Comparison of ENCODE assay signal across 8 cellular contexts in genomic region chr6:112043032-112044007, GRCh38. TPM values are rescaled to one million over a fixed set of nuclear protein-coding genes. Genes with fewer than 3 reads are reported as not detected.
DNase-seq lines count a peak whose midpoint lies in the region; ATAC-seq and TF ChIP-seq lines count a peak whose summit lies in the region.

No MANE protein-coding gene starts in this region.

- POLR2A ChIA-PET in IMR-90 (lab: Charles Lee; ENCODE audit: unreplicated experiment), result interaction anchor here (0.6 kb wide), 1 partner anchor 9 kb away, joined by 5 read pairs; no protein-coding TSS in a partner anchor

- peak; percentile 96 for TF ChIP-seq RAD21 in IMR-90 (IDR thresholded peaks at IDR 0.05; ENCODE audit: low read length)

- H3K56ac ChIP-seq in IMR-90 (ENCODE audit: extremely low read depth, insufficient read depth, low read length), result peak overlapping the region; percentile 91

- TF ChIP-seq POLR2A in IMR-90 (IDR thresholded peaks at IDR 0.05; ENCODE audit: low read depth, low read length), result peak; percentile 68; the same call in 1 of the 2 replicates

- in situ Hi-C loops in IMR-90 (cut with MboI; ENCODE audit: low sequenced_read_pairs), result loop anchor here (25.0 kb wide), 2 partner anchors 681 to 1006 kb away; no protein-coding TSS in a partner anchor

- peak overlapping the region; percentile 67 for H3K4ac ChIP-seq in IMR-90 (ENCODE audit: low read depth, low read length)

- peak overlapping the region; percentile 82 for H2BK5ac ChIP-seq in IMR-90 (ENCODE audit: low read depth, low read length, poor library complexity, severe bottlenecking)

- H3K18ac ChIP-seq in IMR-90 (ENCODE audit: low read depth, low read length), result peak overlapping the region; percentile 14; the same call in 1 of the 2 replicates

- no peaks in the 10 kb centered on the region for H3K27me3 ChIP-seq in IMR-90 (ENCODE audit: control insufficient read depth, insufficient read depth, low read length)
- H3K27me3 ChIP-seq in OCI-LY3 (ENCODE audit: low read depth, low read length), result no peaks in the 10 kb centered on the region

- dilution Hi-C loops in IMR-90 (cut with HindIII; ENCODE audit: low sequenced_read_pairs, unreplicated experiment), result no loop called here

- intact Hi-C loops in IMR-90 (cut with micrococcal nuclease), result loop anchor here (1.0 to 5.0 kb wide), 8 partner anchors 46 to 1031 kb away; partner anchors contain the start of genes FYN and REV3L
- intact Hi-C loops in mucosa of descending colon (cut with DNase I, micrococcal nuclease), result loop anchor here (2.0 to 5.0 kb wide), 2 partner anchors 331 to 337 kb away; no protein-coding TSS in a partner anchor

- H3K4me1 ChIP-seq in IMR-90 (ENCODE audit: control insufficient read depth, insufficient read depth, low read length), result peaks cover 11% of the 10 kb centered on the region
- peaks cover 5% of the 10 kb centered on the region; the same call in 1 of the 2 replicates for H3K4me1 ChIP-seq in OCI-LY3 (ENCODE audit: low read length)
- no peaks in the 10 kb centered on the region for H3K4me1 ChIP-seq in mucosa of descending colon (ENCODE audit: low read depth)

- peak overlapping the region; percentile 85 for H3K14ac ChIP-seq in IMR-90 (replicated peaks; ENCODE audit: low read depth, low read length)

- peak; percentile 97 for DNase-seq in DMS 273 (lab: John Stamatoyannopoulos, UW; ENCODE audit: unreplicated experiment)
- peak; percentile 91 for DNase-seq in IMR-90
- peak; percentile 86 for DNase-seq in activated T-cell treated with anti-CD3 and anti-CD28 coated beads for 24 hours (ENCODE audit: low read depth)
- no peak for DNase-seq in epithelial cell of prostate (ENCODE audit: low read depth, low spot score)
- DNase-seq in mucosa of descending colon, result peak; percentile 90 to 92 (median 91)
- DNase-seq in stimulated activated CD8-positive, alpha-beta memory T cell treated with anti-CD3 and anti-CD28 coated beads, Interleukin-4, amount 100 ng/mL, for 1 hour (ENCODE audit: low read depth in 2 of 2, low spot score in 1 of 2), result peak; percentile 81 to 83

- H3K79me2 ChIP-seq in OCI-LY3 (ENCODE audit: low read length), result no peaks in the 10 kb centered on the region

- H4K20me1 ChIP-seq in IMR-90 (ENCODE audit: insufficient read depth, low read length) (no peaks in the 10 kb centered on the region), OCI-LY3 (ENCODE audit: insufficient read depth, low read length) (no peaks in the 10 kb centered on the region)

- H3K79me1 ChIP-seq in IMR-90 (ENCODE audit: low read depth in 1 of 2, low read length in 2 of 2), result no peaks in the 10 kb centered on the region

- H3K4me2 ChIP-seq in IMR-90 (ENCODE audit: low read depth, low read length), result peak overlapping the region; percentile 62; the same call in 1 of the 2 replicates
- H3K4me2 ChIP-seq in OCI-LY3 (ENCODE audit: low read length), result peak overlapping the region; percentile 72

- H2AK9ac ChIP-seq in IMR-90 (replicated peaks; ENCODE audit: low read depth, low read length, poor library complexity), result no peak overlapping the region

- peak overlapping the region; percentile 65 for H3K9ac ChIP-seq in IMR-90 (ENCODE audit: low read depth, low read length)
- peak overlapping the region; percentile 76 for H3K9ac ChIP-seq in OCI-LY3 (ENCODE audit: low read length)

- H4K91ac ChIP-seq in IMR-90 (ENCODE audit: insufficient read depth, low read depth, low read length), result peak overlapping the region; percentile 59

- peak overlapping the region; percentile 53 for H3K4me3 ChIP-seq in IMR-90 (ENCODE audit: insufficient read depth, low read depth, low read length)
- H3K4me3 ChIP-seq in OCI-LY3 (ENCODE audit: low read length), result peak overlapping the region; percentile 99
- peak overlapping the region; percentile 31 for H3K4me3 ChIP-seq in mucosa of descending colon

- peak overlapping the region; percentile 72 for H2BK120ac ChIP-seq in IMR-90 (ENCODE audit: low read depth, low read length)

- H2AFZ ChIP-seq in IMR-90 (replicated peaks; ENCODE audit: low read length, poor library complexity) (peak overlapping the region; percentile 86), OCI-LY3 (ENCODE audit: low read depth, low read length) (peak overlapping the region; percentile 100)

- H3K9me1 ChIP-seq in IMR-90 (ENCODE audit: insufficient read depth, low read length), result peaks cover 14% of the 10 kb centered on the region; the same call in 1 of the 2 replicates

- peak overlapping the region; percentile 28 to 77 for H4K8ac ChIP-seq in IMR-90 (ENCODE audit: low read depth in 2 of 2, low read length in 2 of 2)

- BruUV-seq in IMR-90 (replicated peaks; lab: Mats Ljungman, UMichigan), result no TSS peak

- CTCF ChIA-PET in IMR-90 (lab: Yijun Ruan, JAX), result interaction anchor here (0.6 to 1.8 kb wide), 9 partner anchors 10 to 1592 kb away, joined by 3 to 6 read pairs (median 4); partner anchors contain the start of genes FAM229B and TUBE1

- peak overlapping the region; percentile 64; the same call in 1 of the 2 replicates for H3K23ac ChIP-seq in IMR-90 (ENCODE audit: low read depth, low read length)

- no peak overlapping the region for H2AK5ac ChIP-seq in IMR-90 (ENCODE audit: low read depth, low read length)

- ATAC-seq in GM21529 (IDR thresholded peaks at IDR 0.05; ENCODE audit: unreplicated experiment) (peak; percentile 87), IMR-90 (ENCODE audit: low read depth) (peak; percentile 96), mucosa of descending colon (peak; percentile 97)

- H4K5ac ChIP-seq in IMR-90 (ENCODE audit: low read depth, low read length), result peak overlapping the region; percentile 14; the same call in 1 of the 2 replicates

- H3K27ac ChIP-seq in IMR-90 (ENCODE audit: insufficient read depth, low read length) (peak overlapping the region; percentile 13), OCI-LY3 (ENCODE audit: low read length) (peak overlapping the region; percentile 74), epithelial cell of prostate (peak overlapping the region; percentile 76)

- peak overlapping the region; percentile 10; the same call in 1 of the 3 replicates for H2BK15ac ChIP-seq in IMR-90 (ENCODE audit: low read depth, low read length)

- WGBS in IMR-90 (ENCODE audit: extremely low coverage in 2 of 2, insufficient read length in 1 of 2), 2 experiments, result 0% methylated on average over 8 of the region's 36 CpGs; no CpG with 5 or more reads in 1 of the 2 experiments

- no peaks in the 10 kb centered on the region for H3K36me3 ChIP-seq in IMR-90 (ENCODE audit: control insufficient read depth, insufficient read depth, low read length)
- no peaks in the 10 kb centered on the region for H3K36me3 ChIP-seq in OCI-LY3 (replicated peaks; ENCODE audit: low read depth, low read length)
- H3K36me3 ChIP-seq in mucosa of descending colon (ENCODE audit: low read depth), result no peaks in the 10 kb centered on the region

- peak overlapping the region; percentile 21; the same call in 1 of the 2 replicates for H2BK20ac ChIP-seq in IMR-90 (ENCODE audit: low read depth, low read length)

- no peaks in the 10 kb centered on the region for H3K9me3 ChIP-seq in IMR-90 (ENCODE audit: control insufficient read depth, insufficient read depth, low read length)
- H3K9me3 ChIP-seq in OCI-LY3 (ENCODE audit: insufficient read depth, low read length), result no peaks in the 10 kb centered on the region
- no peaks in the 10 kb centered on the region for H3K9me3 ChIP-seq in mucosa of descending colon

- TF ChIP-seq CTCF in IMR-90 (conservative IDR thresholded peaks at IDR 0.05; ENCODE audit: low read depth, low read length), result peak; percentile 98
- peak; percentile 77 for TF ChIP-seq CTCF in OCI-LY3 (IDR thresholded peaks at IDR 0.05; ENCODE audit: low read depth, low read length)
- peak; percentile 99 for TF ChIP-seq CTCF in mucosa of descending colon (IDR thresholded peaks at IDR 0.05)

TF ChIP-seq in IMR-90, 13 proteins besides CTCF, POLR2A, EP300 and RAD21 (continues in another document):
- TF ChIP-seq NFE2L2 (IDR thresholded peaks at IDR 0.05; ENCODE audit: low read depth, low read length) (no peak), SMC3 (IDR thresholded peaks at IDR 0.05; ENCODE audit: low read depth, low read length) (peak; percentile 88), RCOR1 (IDR thresholded peaks at IDR 0.05; ENCODE audit: insufficient replicate concordance, low read length) (no peak), BHLHE40 (IDR thresholded peaks at IDR 0.05; ENCODE audit: low read depth, low read length) (no peak), USF2 (IDR thresholded peaks at IDR 0.05; ENCODE audit: low read depth, low read length) (no peak), CHD1 (IDR thresholded peaks at IDR 0.05; ENCODE audit: low read depth, low read length) (no peak), CEBPB (IDR thresholded peaks at IDR 0.05; ENCODE audit: low read depth, low read length) (no peak), MXI1 (IDR thresholded peaks at IDR 0.05; ENCODE audit: borderline replicate concordance, low read depth, low read length) (peak; percentile 57; the same call in 1 of the 2 replicates), MAZ (IDR thresholded peaks at IDR 0.05; ENCODE audit: borderline replicate concordance, low read depth, low read length) (peak; percentile 72; the same call in 1 of the 2 replicates), RFX5 (IDR thresholded peaks at IDR 0.05; ENCODE audit: low read depth, low read length) (no peak), MAFK (IDR thresholded peaks at IDR 0.05; ENCODE audit: low read depth, low read length) (peak; percentile 51)

RNA-seq across cellular contexts. Expression of gene CCN6, which starts 10.6 kb away (rescaled TPM):
- total RNA-seq in IMR-90 (2012; rRNA removed) (not detected in 2 replicates), mucosa of descending colon (not detected)
- polyA plus RNA-seq in IMR-90 (2012; rRNA removed), result not detected in 2 replicates
- polyA plus RNA-seq in IMR-90 (2012; cell fraction: cytosol; rRNA removed), result not detected in 2 replicates
- not detected in 2 replicates for polyA plus RNA-seq in IMR-90 (2012; cell fraction: nucleus; rRNA removed; ENCODE audit: low replicate concordance)

RNA-seq across cellular contexts. Expression of gene TUBE1, which starts 44.0 kb away (rescaled TPM):
- total RNA-seq in IMR-90 (2012; rRNA removed) (8.6 and 10.0 TPM in 2 replicates), mucosa of descending colon (10 to 100 TPM in 2 of 3 donors, 1 to 10 TPM in 1; 8.8 to 22.8 (median 13.2) TPM)
- 6.5 and 7.9 TPM in 2 replicates for polyA plus RNA-seq in IMR-90 (2012; rRNA removed)
- polyA plus RNA-seq in IMR-90 (2012; cell fraction: cytosol; rRNA removed), result 1.5 and 2.0 TPM in 2 replicates
- polyA plus RNA-seq in IMR-90 (2012; cell fraction: nucleus; rRNA removed; ENCODE audit: low replicate concordance), result 10.4 and 42.0 TPM in 2 replicates

RNA-seq across cellular contexts. Expression of gene FAM229B, which starts 44.1 kb away (rescaled TPM):
- total RNA-seq in IMR-90 (2012; rRNA removed) (8.6 and 11.4 TPM in 2 replicates), mucosa of descending colon (10 to 100 TPM in 1 of 3 donors, 1 to 10 TPM in 1, under 1 TPM in 1; 0.93 to 13.6 (median 2.9) TPM)
- polyA plus RNA-seq in IMR-90 (2012; rRNA removed), result 23.2 and 25.6 TPM in 2 replicates
- polyA plus RNA-seq in IMR-90 (2012; cell fraction: cytosol; rRNA removed), result 5.0 and 13.4 TPM in 2 replicates
- 0.74 and 11.5 TPM in 2 replicates for polyA plus RNA-seq in IMR-90 (2012; cell fraction: nucleus; rRNA removed; ENCODE audit: low replicate concordance)

Comparison
In these comparisons a context has a peak if more than half of its experiments do, and no peak if none do; other contexts are left out.
1. H3K27ac ChIP-seq: peak in every context shown above with its lines; median percentile 76 in epithelial cell of prostate; 74 in OCI-LY3; 13 in IMR-90.
2. H3K4me3 ChIP-seq: peak in every context shown above with its lines; median percentile 99 in OCI-LY3; 53 in IMR-90; 31 in mucosa of descending colon.